ENCODE assay signal across 1 cellular context in genomic region chr9:38008168-38009034, GRCh38.
TF ChIP-seq lines count a peak whose summit lies in the region.

No MANE protein-coding gene starts in this region.

TF ChIP-seq in HepG2, 621 proteins besides CTCF, POLR2A, EP300 and RAD21 (continued from another document and continues in another):
- 0 out of 2 replicates have a peak, but pooled peaks have one; percentile 59 for TF ChIP-seq DPF2 (CRISPR knock-in tag; IDR thresholded peaks at IDR 0.05; ENCODE audit: borderline replicate concordance, low read depth)
- peak; percentile 98 for TF ChIP-seq ZBTB10 (CRISPR knock-in tag; IDR thresholded peaks at IDR 0.05; ENCODE audit: borderline replicate concordance)
- TF ChIP-seq ZNF670 (CRISPR knock-in tag; IDR thresholded peaks at IDR 0.05; ENCODE audit: borderline replicate concordance) = no peak
- TF ChIP-seq, protein P1, sequence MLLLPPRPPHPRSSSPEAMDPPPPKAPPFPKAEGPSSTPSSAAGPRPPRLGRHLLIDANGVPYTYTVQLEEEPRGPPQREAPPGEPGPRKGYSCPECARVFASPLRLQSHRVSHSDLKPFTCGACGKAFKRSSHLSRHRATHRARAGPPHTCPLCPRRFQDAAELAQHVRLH (CRISPR knock-in tag; IDR thresholded peaks at IDR 0.05; ENCODE audit: borderline replicate concordance, low read depth) = 0 out of 2 replicates have a peak, but pooled peaks have one; percentile 11
- peak; percentile 40 for TF ChIP-seq TBL1XR1 (IDR thresholded peaks at IDR 0.05; ENCODE audit: borderline replicate concordance, low read length, partially characterized antibody)
- TF ChIP-seq HNRNPUL1 (IDR thresholded peaks at IDR 0.05; ENCODE audit: low read depth, low read length) = no peak
- TF ChIP-seq FOXP1 (IDR thresholded peaks at IDR 0.05) = no peak
- TF ChIP-seq FOXP1 (CRISPR knock-in tag; IDR thresholded peaks at IDR 0.05) = peak; percentile 25; the same call in 1 of the 2 replicates
- no peak for TF ChIP-seq ATF7-NPFF (CRISPR knock-in tag; IDR thresholded peaks at IDR 0.05; ENCODE audit: low read depth)
- no peak for TF ChIP-seq ZNF550 (CRISPR knock-in tag; IDR thresholded peaks at IDR 0.05; ENCODE audit: borderline replicate concordance)
- no peak for TF ChIP-seq HNRNPL (IDR thresholded peaks at IDR 0.05; ENCODE audit: low read depth, low read length)
- no peak for TF ChIP-seq SOX6 (IDR thresholded peaks at IDR 0.05)
- TF ChIP-seq SOX6 (CRISPR knock-in tag; IDR thresholded peaks at IDR 0.05) = peak; percentile 79
- no peak for TF ChIP-seq YY1 (IDR thresholded peaks at IDR 0.05; ENCODE audit: insufficient read depth, insufficient replicate concordance, low read depth, low read length)
- peak; percentile 61 for TF ChIP-seq GABPB1 (CRISPR knock-in tag; IDR thresholded peaks at IDR 0.05)
- no peak for TF ChIP-seq ZNF264 (CRISPR knock-in tag; IDR thresholded peaks at IDR 0.05)
- TF ChIP-seq RORA (CRISPR knock-in tag; IDR thresholded peaks at IDR 0.05) = no peak
- peak; percentile 96; the same call in 1 of the 2 replicates for TF ChIP-seq ZNF292 (CRISPR knock-in tag; IDR thresholded peaks at IDR 0.05; ENCODE audit: borderline replicate concordance, low read depth)
- TF ChIP-seq ZNF234 (CRISPR knock-in tag; conservative IDR thresholded peaks at IDR 0.05) = no peak
- TF ChIP-seq NR2F2 (IDR thresholded peaks at IDR 0.05; ENCODE audit: borderline replicate concordance, low read depth) = no peak
- TF ChIP-seq, protein P2, sequence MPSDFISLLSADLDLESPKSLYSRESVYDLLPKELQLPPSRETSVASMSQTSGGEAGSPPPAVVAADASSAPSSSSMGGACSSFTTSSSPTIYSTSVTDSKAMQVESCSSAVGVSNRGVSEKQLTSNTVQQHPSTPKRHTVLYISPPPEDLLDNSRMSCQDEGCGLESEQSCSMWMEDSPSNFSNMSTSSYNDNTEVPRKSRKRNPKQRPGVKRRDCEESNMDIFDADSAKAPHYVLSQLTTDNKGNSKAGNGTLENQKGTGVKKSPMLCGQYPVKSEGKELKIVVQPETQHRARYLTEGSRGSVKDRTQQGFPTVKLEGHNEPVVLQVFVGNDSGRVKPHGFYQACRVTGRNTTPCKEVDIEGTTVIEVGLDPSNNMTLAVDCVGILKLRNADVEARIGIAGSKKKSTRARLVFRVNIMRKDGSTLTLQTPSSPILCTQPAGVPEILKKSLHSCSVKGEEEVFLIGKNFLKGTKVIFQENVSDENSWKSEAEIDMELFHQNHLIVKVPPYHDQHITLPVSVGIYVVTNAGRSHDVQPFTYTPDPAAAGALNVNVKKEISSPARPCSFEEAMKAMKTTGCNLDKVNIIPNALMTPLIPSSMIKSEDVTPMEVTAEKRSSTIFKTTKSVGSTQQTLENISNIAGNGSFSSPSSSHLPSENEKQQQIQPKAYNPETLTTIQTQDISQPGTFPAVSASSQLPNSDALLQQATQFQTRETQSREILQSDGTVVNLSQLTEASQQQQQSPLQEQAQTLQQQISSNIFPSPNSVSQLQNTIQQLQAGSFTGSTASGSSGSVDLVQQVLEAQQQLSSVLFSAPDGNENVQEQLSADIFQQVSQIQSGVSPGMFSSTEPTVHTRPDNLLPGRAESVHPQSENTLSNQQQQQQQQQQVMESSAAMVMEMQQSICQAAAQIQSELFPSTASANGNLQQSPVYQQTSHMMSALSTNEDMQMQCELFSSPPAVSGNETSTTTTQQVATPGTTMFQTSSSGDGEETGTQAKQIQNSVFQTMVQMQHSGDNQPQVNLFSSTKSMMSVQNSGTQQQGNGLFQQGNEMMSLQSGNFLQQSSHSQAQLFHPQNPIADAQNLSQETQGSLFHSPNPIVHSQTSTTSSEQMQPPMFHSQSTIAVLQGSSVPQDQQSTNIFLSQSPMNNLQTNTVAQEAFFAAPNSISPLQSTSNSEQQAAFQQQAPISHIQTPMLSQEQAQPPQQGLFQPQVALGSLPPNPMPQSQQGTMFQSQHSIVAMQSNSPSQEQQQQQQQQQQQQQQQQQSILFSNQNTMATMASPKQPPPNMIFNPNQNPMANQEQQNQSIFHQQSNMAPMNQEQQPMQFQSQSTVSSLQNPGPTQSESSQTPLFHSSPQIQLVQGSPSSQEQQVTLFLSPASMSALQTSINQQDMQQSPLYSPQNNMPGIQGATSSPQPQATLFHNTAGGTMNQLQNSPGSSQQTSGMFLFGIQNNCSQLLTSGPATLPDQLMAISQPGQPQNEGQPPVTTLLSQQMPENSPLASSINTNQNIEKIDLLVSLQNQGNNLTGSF (CRISPR knock-in tag; IDR thresholded peaks at IDR 0.05) = no peak
- TF ChIP-seq ZSCAN12 (CRISPR knock-in tag; IDR thresholded peaks at IDR 0.05) = no peak
- no peak for TF ChIP-seq POLR2AphosphoS2 (IDR thresholded peaks at IDR 0.05; ENCODE audit: low read depth, low read length)
- no peak for TF ChIP-seq ZNF607 (CRISPR knock-in tag; IDR thresholded peaks at IDR 0.05; ENCODE audit: borderline replicate concordance)
- TF ChIP-seq ZNF253 (CRISPR knock-in tag; IDR thresholded peaks at IDR 0.05; ENCODE audit: borderline replicate concordance) = no peak
- no peak for TF ChIP-seq ZNF777 (CRISPR knock-in tag; IDR thresholded peaks at IDR 0.05)
- TF ChIP-seq, protein P3, sequence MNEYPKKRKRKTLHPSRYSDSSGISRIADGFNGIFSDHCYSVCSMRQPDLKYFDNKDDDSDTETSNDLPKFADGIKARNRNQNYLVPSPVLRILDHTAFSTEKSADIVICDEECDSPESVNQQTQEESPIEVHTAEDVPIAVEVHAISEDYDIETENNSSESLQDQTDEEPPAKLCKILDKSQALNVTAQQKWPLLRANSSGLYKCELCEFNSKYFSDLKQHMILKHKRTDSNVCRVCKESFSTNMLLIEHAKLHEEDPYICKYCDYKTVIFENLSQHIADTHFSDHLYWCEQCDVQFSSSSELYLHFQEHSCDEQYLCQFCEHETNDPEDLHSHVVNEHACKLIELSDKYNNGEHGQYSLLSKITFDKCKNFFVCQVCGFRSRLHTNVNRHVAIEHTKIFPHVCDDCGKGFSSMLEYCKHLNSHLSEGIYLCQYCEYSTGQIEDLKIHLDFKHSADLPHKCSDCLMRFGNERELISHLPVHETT (CRISPR knock-in tag; conservative IDR thresholded peaks at IDR 0.05) = no peak
- TF ChIP-seq, protein P4, sequence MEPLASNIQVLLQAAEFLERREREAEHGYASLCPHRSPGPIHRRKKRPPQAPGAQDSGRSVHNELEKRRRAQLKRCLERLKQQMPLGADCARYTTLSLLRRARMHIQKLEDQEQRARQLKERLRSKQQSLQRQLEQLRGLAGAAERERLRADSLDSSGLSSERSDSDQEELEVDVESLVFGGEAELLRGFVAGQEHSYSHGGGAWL (CRISPR knock-in tag; IDR thresholded peaks at IDR 0.05) = no peak
- peak; percentile 82 for TF ChIP-seq GATAD2A (CRISPR knock-in tag; IDR thresholded peaks at IDR 0.05)
- no peak for TF ChIP-seq ZNF367 (CRISPR knock-in tag; IDR thresholded peaks at IDR 0.05; ENCODE audit: borderline replicate concordance)
- no peak for TF ChIP-seq ZNF282 (IDR thresholded peaks at IDR 0.05; ENCODE audit: partially characterized antibody)
- TF ChIP-seq, protein P5, sequence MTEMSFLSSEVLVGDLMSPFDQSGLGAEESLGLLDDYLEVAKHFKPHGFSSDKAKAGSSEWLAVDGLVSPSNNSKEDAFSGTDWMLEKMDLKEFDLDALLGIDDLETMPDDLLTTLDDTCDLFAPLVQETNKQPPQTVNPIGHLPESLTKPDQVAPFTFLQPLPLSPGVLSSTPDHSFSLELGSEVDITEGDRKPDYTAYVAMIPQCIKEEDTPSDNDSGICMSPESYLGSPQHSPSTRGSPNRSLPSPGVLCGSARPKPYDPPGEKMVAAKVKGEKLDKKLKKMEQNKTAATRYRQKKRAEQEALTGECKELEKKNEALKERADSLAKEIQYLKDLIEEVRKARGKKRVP (CRISPR knock-in tag; IDR thresholded peaks at IDR 0.05) = 0 out of 4 replicates have a peak, but pooled peaks of 1 of the 2 experiments have one; percentile 24
- TF ChIP-seq RAD51 (IDR thresholded peaks at IDR 0.05; ENCODE audit: borderline replicate concordance) = no peak
- no peak for TF ChIP-seq ZNF75D (CRISPR knock-in tag; IDR thresholded peaks at IDR 0.05; ENCODE audit: borderline replicate concordance)
- no peak for TF ChIP-seq CBFB (CRISPR knock-in tag; IDR thresholded peaks at IDR 0.05)
- TF ChIP-seq ZNF691 (CRISPR knock-in tag; IDR thresholded peaks at IDR 0.05; ENCODE audit: borderline replicate concordance, low read depth) = 0 out of 2 replicates have a peak, but pooled peaks have one; percentile 28
- TF ChIP-seq, protein P6, sequence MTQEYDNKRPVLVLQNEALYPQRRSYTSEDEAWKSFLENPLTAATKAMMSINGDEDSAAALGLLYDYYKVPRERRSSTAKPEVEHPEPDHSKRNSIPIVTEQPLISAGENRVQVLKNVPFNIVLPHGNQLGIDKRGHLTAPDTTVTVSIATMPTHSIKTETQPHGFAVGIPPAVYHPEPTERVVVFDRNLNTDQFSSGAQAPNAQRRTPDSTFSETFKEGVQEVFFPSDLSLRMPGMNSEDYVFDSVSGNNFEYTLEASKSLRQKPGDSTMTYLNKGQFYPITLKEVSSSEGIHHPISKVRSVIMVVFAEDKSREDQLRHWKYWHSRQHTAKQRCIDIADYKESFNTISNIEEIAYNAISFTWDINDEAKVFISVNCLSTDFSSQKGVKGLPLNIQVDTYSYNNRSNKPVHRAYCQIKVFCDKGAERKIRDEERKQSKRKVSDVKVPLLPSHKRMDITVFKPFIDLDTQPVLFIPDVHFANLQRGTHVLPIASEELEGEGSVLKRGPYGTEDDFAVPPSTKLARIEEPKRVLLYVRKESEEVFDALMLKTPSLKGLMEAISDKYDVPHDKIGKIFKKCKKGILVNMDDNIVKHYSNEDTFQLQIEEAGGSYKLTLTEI (CRISPR knock-in tag; conservative IDR thresholded peaks at IDR 0.05) = no peak
- no peak for TF ChIP-seq ZNF383 (CRISPR knock-in tag; IDR thresholded peaks at IDR 0.05; ENCODE audit: borderline replicate concordance)
- TF ChIP-seq ZNF780A (CRISPR knock-in tag; IDR thresholded peaks at IDR 0.05) = no peak
- TF ChIP-seq CBX2 (IDR thresholded peaks at IDR 0.05; ENCODE audit: low read depth, low read length) = no peak
- TF ChIP-seq CBX2 (CRISPR knock-in tag; IDR thresholded peaks at IDR 0.05; ENCODE audit: low read depth) = no peak
- TF ChIP-seq, protein P7, sequence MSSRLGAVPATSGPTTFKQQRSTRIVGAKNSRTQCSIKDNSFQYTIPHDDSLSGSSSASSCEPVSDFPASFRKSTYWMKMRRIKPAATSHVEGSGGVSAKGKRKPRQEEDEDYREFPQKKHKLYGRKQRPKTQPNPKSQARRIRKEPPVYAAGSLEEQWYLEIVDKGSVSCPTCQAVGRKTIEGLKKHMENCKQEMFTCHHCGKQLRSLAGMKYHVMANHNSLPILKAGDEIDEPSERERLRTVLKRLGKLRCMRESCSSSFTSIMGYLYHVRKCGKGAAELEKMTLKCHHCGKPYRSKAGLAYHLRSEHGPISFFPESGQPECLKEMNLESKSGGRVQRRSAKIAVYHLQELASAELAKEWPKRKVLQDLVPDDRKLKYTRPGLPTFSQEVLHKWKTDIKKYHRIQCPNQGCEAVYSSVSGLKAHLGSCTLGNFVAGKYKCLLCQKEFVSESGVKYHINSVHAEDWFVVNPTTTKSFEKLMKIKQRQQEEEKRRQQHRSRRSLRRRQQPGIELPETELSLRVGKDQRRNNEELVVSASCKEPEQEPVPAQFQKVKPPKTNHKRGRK (CRISPR knock-in tag; IDR thresholded peaks at IDR 0.05) = peak; percentile 51; the same call in 1 of the 2 replicates
- TF ChIP-seq HOXA3 (CRISPR knock-in tag; IDR thresholded peaks at IDR 0.05) = peak; percentile 58; the same call in 1 of the 2 replicates
- no peak for TF ChIP-seq ZNF781 (CRISPR knock-in tag; IDR thresholded peaks at IDR 0.05; ENCODE audit: borderline replicate concordance, not compliant biosample characterization)
- TF ChIP-seq MLXIP (CRISPR knock-in tag; IDR thresholded peaks at IDR 0.05; ENCODE audit: borderline replicate concordance) = no peak
